Comparison of ENCODE assay signal across 16 cellular contexts in genomic region chr15:83816124-83816883, GRCh38.
DNase-seq lines count a peak whose midpoint lies in the region; TF ChIP-seq lines count a peak whose summit lies in the region.
"Had no signal": no experiment of that assay in that cellular context is flagged by ENCODE, and none has a peak within 500 bp of the region (broad histone marks: within the 10 kb centered on the region; RNA-seq: fewer than 3 reads in every experiment).

No MANE protein-coding gene starts in this region.

- intact Hi-C loops in CD4-positive, alpha-beta memory T cell (cut with micrococcal nuclease) = no loop called here

- peak overlapping the region; percentile 19 for H3K27ac Mint-ChIP-seq in glutamatergic neuron (ENCODE audit: unreplicated experiment)
- peak overlapping the region; percentile 84 for H3K27ac Mint-ChIP-seq in neural crest cell (ENCODE audit: unreplicated experiment)
- no peak overlapping the region for H3K27ac Mint-ChIP-seq in CD4-positive, alpha-beta memory T cell
- H3K27ac Mint-ChIP-seq: CD4-positive, CD25-positive, alpha-beta regulatory T cell had no signal

- H3K27me3 Mint-ChIP-seq in glutamatergic neuron (ENCODE audit: unreplicated experiment) (no peaks in the 10 kb centered on the region), neural crest cell (ENCODE audit: low read depth) (no peaks in the 10 kb centered on the region)
- peaks cover 4% of the 10 kb centered on the region in 2 donors for H3K27me3 Mint-ChIP-seq in CD4-positive, alpha-beta memory T cell
- H3K27me3 Mint-ChIP-seq: CD4-positive, CD25-positive, alpha-beta regulatory T cell had no signal

- H3K36me3 Mint-ChIP-seq in glutamatergic neuron (ENCODE audit: unreplicated experiment) (no peaks in the 10 kb centered on the region), neural crest cell (ENCODE audit: low read depth) (no peaks in the 10 kb centered on the region)
- H3K36me3 Mint-ChIP-seq in CD4-positive, alpha-beta memory T cell = no peaks in the 10 kb centered on the region
- H3K36me3 Mint-ChIP-seq: CD4-positive, CD25-positive, alpha-beta regulatory T cell had no signal

- in situ Hi-C loops in SK-MEL-5 (cut with HindIII; ENCODE audit: low pct_unique_long_range_greater_than_20kb, low sequenced_read_pairs) = no loop called here

- no peaks in the 10 kb centered on the region for H3K4me1 ChIP-seq in CD4-positive, alpha-beta memory T cell (ENCODE audit: insufficient read depth, low read length)
- H3K4me1 ChIP-seq: BE2C, Caco-2, HAP-1 had no signal

- H3K36me3 ChIP-seq in CD4-positive, alpha-beta memory T cell (ENCODE audit: insufficient read depth, low read length) = no peaks in the 10 kb centered on the region
- H3K36me3 ChIP-seq: BE2C, HAP-1 had no signal

- H3K4me3 ChIP-seq in CD4-positive, alpha-beta memory T cell (ENCODE audit: low read length in 2 of 2) = no peak overlapping the region
- H3K4me3 ChIP-seq: GM23248, HAP-1 had no signal

- DNase-seq in SK-MEL-5 (ENCODE audit: low read depth, low spot score) (peak; percentile 24), amniotic epithelial cell (ENCODE audit: low read depth) (peak; percentile 18), glutamatergic neuron (no peak), neural crest cell (ENCODE audit: low read depth, low spot score) (no peak), hepatic stellate cell (ENCODE audit: low spot score) (no peak), HCEC 1CT (no peak)
- no peak for DNase-seq in CD4-positive, alpha-beta memory T cell
- DNase-seq: ACHN; BE2C; C1 segment of cervical spinal cord; Caco-2; CD4-positive, CD25-positive, alpha-beta regulatory T cell; DMS79; GDM1; GM23248 had no signal

- H3K27ac ChIP-seq in CD4-positive, alpha-beta memory T cell (ENCODE audit: low read depth, low read length) = no peak overlapping the region
- H3K27ac ChIP-seq: GM23248 had no signal

- H3K9me3 Mint-ChIP-seq in glutamatergic neuron (ENCODE audit: unreplicated experiment) (no peaks in the 10 kb centered on the region), neural crest cell (no peaks in the 10 kb centered on the region)
- H3K9me3 Mint-ChIP-seq in CD4-positive, alpha-beta memory T cell = peaks cover 0 to 6% (median 0%) of the 10 kb centered on the region in 8 donors

- no peaks in the 10 kb centered on the region for H3K9me3 ChIP-seq in CD4-positive, alpha-beta memory T cell (ENCODE audit: control insufficient read depth in 1 of 2, low read length in 2 of 2)
- H3K9me3 ChIP-seq: BE2C, Caco-2, HAP-1 had no signal

- CTCF ChIA-PET in CD4-positive, alpha-beta memory T cell (lab: Charles Lee; ENCODE audit: partially characterized antibody) = interaction anchor here (0.6 to 1.5 kb wide), 2 partner anchors 10 to 377 kb away, joined by 3 to 4 read pairs; no protein-coding TSS in a partner anchor

- H3K27me3 ChIP-seq in CD4-positive, alpha-beta memory T cell (ENCODE audit: insufficient read depth, low read length) = no peaks in the 10 kb centered on the region
- H3K27me3 ChIP-seq: BE2C had no signal

- H3K4me3 Mint-ChIP-seq in glutamatergic neuron (ENCODE audit: unreplicated experiment) (no peak overlapping the region), neural crest cell (no peak overlapping the region)
- no peak overlapping the region for H3K4me3 Mint-ChIP-seq in CD4-positive, alpha-beta memory T cell
- H3K4me3 Mint-ChIP-seq: CD4-positive, CD25-positive, alpha-beta regulatory T cell had no signal

- no peak for TF ChIP-seq CTCF in glutamatergic neuron (IDR thresholded peaks at IDR 0.05; ENCODE audit: partially characterized antibody, unreplicated experiment)
- TF ChIP-seq CTCF in neural crest cell (conservative IDR thresholded peaks at IDR 0.05) = no peak

- POLR2A ChIA-PET in CD4-positive, alpha-beta memory T cell (lab: Charles Lee; ENCODE audit: partially characterized antibody) = no interaction called here

- H3K4me1 Mint-ChIP-seq in glutamatergic neuron (ENCODE audit: low read depth, unreplicated experiment) (peaks cover 2% of the 10 kb centered on the region), neural crest cell (peaks cover 18% of the 10 kb centered on the region)
- no peaks in the 10 kb centered on the region for H3K4me1 Mint-ChIP-seq in CD4-positive, alpha-beta memory T cell
- H3K4me1 Mint-ChIP-seq: CD4-positive, CD25-positive, alpha-beta regulatory T cell had no signal

Comparison
In these comparisons a context has a peak if more than half of its experiments do, and no peak if none do; other contexts are left out.
1. DNase-seq: peak in SK-MEL-5 (single experiment) and amniotic epithelial cell (single experiment); none in glutamatergic neuron (single experiment), neural crest cell (single experiment), hepatic stellate cell (single experiment), CD4-positive, alpha-beta memory T cell (0 of 5) and HCEC 1CT (single experiment).
2. H3K27ac Mint-ChIP-seq: peak in glutamatergic neuron (single experiment) and neural crest cell (single experiment); none in CD4-positive, alpha-beta memory T cell (0 of 7).